Comparison of ENCODE assay signal across 16 cellular contexts in the genomic region with DNA sequence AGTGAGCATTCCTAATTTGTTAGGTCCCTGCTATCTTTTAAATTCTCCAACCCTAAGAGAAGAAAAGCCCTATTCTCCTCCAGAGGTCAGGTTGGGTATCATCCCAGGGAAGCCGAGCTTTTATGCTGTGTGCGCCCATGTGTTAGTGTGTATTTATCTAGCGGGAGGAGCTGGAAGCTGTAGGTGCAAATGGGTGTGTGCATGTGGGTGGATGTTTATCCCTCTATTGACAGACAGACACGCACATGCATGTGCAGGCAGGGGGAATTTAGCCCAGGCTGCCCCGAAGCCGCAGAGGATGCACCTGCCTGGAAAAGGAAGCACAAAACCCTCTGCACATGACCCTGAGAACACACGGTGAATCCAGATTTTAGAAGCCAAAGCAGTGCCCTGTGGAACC.
DNase-seq lines count a peak whose midpoint lies in the region; TF ChIP-seq lines count a peak whose summit lies in the region.
"Had no signal": no experiment of that assay in that cellular context is flagged by ENCODE, and none has a peak within 500 bp of the region (broad histone marks: within the 10 kb centered on the region; RNA-seq: fewer than 3 reads in every experiment).

No MANE protein-coding gene starts in this region.

- H3K9me3 Mint-ChIP-seq in endothelial cell (ENCODE audit: unreplicated experiment) (no peaks in the 10 kb centered on the region), HFFc6 (peaks cover 42% of the 10 kb centered on the region)
- no peaks in the 10 kb centered on the region for H3K9me3 Mint-ChIP-seq in activated naive CD8-positive, alpha-beta T cell treated with anti-CD3 and anti-CD28 coated beads for 36 hours
- H3K9me3 Mint-ChIP-seq: CD4-positive, alpha-beta T cell had no signal

- H3K27me3 Mint-ChIP-seq in endothelial cell (ENCODE audit: unreplicated experiment), result peaks cover 4% of the 10 kb centered on the region
- no peaks in the 10 kb centered on the region for H3K27me3 Mint-ChIP-seq in activated naive CD8-positive, alpha-beta T cell treated with anti-CD3 and anti-CD28 coated beads for 36 hours
- H3K27me3 Mint-ChIP-seq in HFFc6 (ENCODE audit: insufficient read depth), result peaks cover 5% of the 10 kb centered on the region
- H3K27me3 Mint-ChIP-seq: B cell; CD4-positive, alpha-beta T cell had no signal

- DNase-seq in NCI-H2196 (lab: John Stamatoyannopoulos, UW; ENCODE audit: unreplicated experiment) (peak; percentile 30), NCI-H2196 treated with DMSO at 0.1 percent for 48 hours (lab: John Stamatoyannopoulos, UW; ENCODE audit: unreplicated experiment) (no peak), NCI-H187 treated with DMSO at 0.1 percent for 48 hours (lab: John Stamatoyannopoulos, UW) (peak; percentile 85), endothelial cell (ENCODE audit: low spot score) (no peak), HFFc6 (no peak)
- DNase-seq in activated CD8-positive, alpha-beta memory T cell treated with anti-CD3 and anti-CD28 coated beads for 24 hours, result no peak
- no peak for DNase-seq in activated naive CD8-positive, alpha-beta T cell treated with anti-CD3 and anti-CD28 coated beads for 36 hours
- DNase-seq: Calu3; CD4-positive, alpha-beta T cell; KG1; NCI-H1436 treated with DMSO at 0.1 percent for 48 hours; NCI-H2081; NCI-H2171 treated with DMSO at 0.1 percent for 48 hours; NCI-H526; NK-92 treated with Interleukin-12 subunit alpha and Interleukin-12 subunit beta, amount 100 ng/mL, for 24 hours had no signal

- H3K36me3 Mint-ChIP-seq in endothelial cell (ENCODE audit: low read depth, unreplicated experiment), result no peaks in the 10 kb centered on the region
- H3K36me3 Mint-ChIP-seq in activated naive CD8-positive, alpha-beta T cell treated with anti-CD3 and anti-CD28 coated beads for 36 hours, result no peaks in the 10 kb centered on the region
- peaks cover 6% of the 10 kb centered on the region; the same call in 1 of the 2 replicates for H3K36me3 Mint-ChIP-seq in HFFc6 (ENCODE audit: low read depth)

- TF ChIP-seq CTCF in endothelial cell (IDR thresholded peaks at IDR 0.05; ENCODE audit: unreplicated experiment) (no peak), HFFc6 (IDR thresholded peaks at IDR 0.05) (no peak)

- peak overlapping the region; percentile 23 for H3K4me3 Mint-ChIP-seq in endothelial cell (ENCODE audit: unreplicated experiment)
- no peak overlapping the region for H3K4me3 Mint-ChIP-seq in activated naive CD8-positive, alpha-beta T cell treated with anti-CD3 and anti-CD28 coated beads for 36 hours
- H3K4me3 Mint-ChIP-seq in HFFc6, result no peak overlapping the region
- H3K4me3 Mint-ChIP-seq: B cell; CD4-positive, alpha-beta T cell had no signal

- peaks cover 14% of the 10 kb centered on the region for H3K4me1 Mint-ChIP-seq in endothelial cell (ENCODE audit: unreplicated experiment)
- H3K4me1 Mint-ChIP-seq in activated naive CD8-positive, alpha-beta T cell treated with anti-CD3 and anti-CD28 coated beads for 36 hours, result no peaks in the 10 kb centered on the region
- H3K4me1 Mint-ChIP-seq in HFFc6 (ENCODE audit: low read depth), result no peaks in the 10 kb centered on the region
- H3K4me1 Mint-ChIP-seq: B cell had no signal

- no peak overlapping the region for H3K27ac Mint-ChIP-seq in endothelial cell (ENCODE audit: unreplicated experiment)
- H3K27ac Mint-ChIP-seq in activated naive CD8-positive, alpha-beta T cell treated with anti-CD3 and anti-CD28 coated beads for 36 hours, result no peak overlapping the region
- H3K27ac Mint-ChIP-seq in HFFc6, result no peak overlapping the region
- H3K27ac Mint-ChIP-seq: B cell; CD4-positive, alpha-beta T cell had no signal

Comparison
In these comparisons a context has a peak if more than half of its experiments do, and no peak if none do; other contexts are left out.
1. DNase-seq: peak in NCI-H2196 (single experiment) and NCI-H187 treated with DMSO at 0.1 percent for 48 hours (single experiment); none in NCI-H2196 treated with DMSO at 0.1 percent for 48 hours (single experiment), endothelial cell (single experiment), activated CD8-positive, alpha-beta memory T cell treated with anti-CD3 and anti-CD28 coated beads for 24 hours (single experiment), activated naive CD8-positive, alpha-beta T cell treated with anti-CD3 and anti-CD28 coated beads for 36 hours (single experiment) and HFFc6 (single experiment).